Comparison of ENCODE assay signal across 28 cellular contexts in genomic region chr5:73906277-73906676, GRCh38.
"Had no signal": no experiment of that assay in that cellular context is flagged by ENCODE, and none has a peak within 500 bp of the region (broad histone marks: within the 10 kb centered on the region; RNA-seq: fewer than 3 reads in every experiment).

No MANE protein-coding gene starts in this region.

- H3K9ac ChIP-seq: KMS-11, SK-N-SH had no signal

- H3K27me3 ChIP-seq: ascending aorta, MG63, SJSA1 had no signal

- H3K4me3 ChIP-seq: ascending aorta, MG63, SJSA1 had no signal

- DNase-seq: activated CD4-positive, alpha-beta T cell treated with anti-CD3 and anti-CD28 coated beads, Interleukin-2, amount 10 ng/mL, durations not matched to agents 24 days and 14 days; activated CD4-positive, alpha-beta T cell treated with anti-CD3 and anti-CD28 coated beads, Interleukin-2, amount 50 U/mL, for 4 hours; activated CD8-positive, alpha-beta T cell treated with anti-CD3 and anti-CD28 coated beads for 36 hours; activated gamma-delta T cell; activated naive CD4-positive, alpha-beta T cell treated with Interleukin-2 at 50 U/mL for 16 hours; activated naive CD8-positive, alpha-beta T cell treated with anti-CD3 and anti-CD28 coated beads, Interleukin-2, amount 10 ng/mL, durations not matched to agents 7 days and 5 days; activated T-cell treated with anti-CD3 and anti-CD28 coated beads, Interleukin-2, amount 50 U/mL, for 1 hour; activated T-cell treated with anti-CD3 and anti-CD28 coated beads, Interleukin-2, amount 50 U/mL, for 72 hours; amygdala; caudate nucleus; MG63; NCI-H1048; NCI-H1105 treated with DMSO at 0.1 percent for 48 hours; NCI-H1436; NCI-H1694; NCI-H1930; NCI-H2081 treated with DMSO at 0.1 percent for 48 hours; NCI-H510A; NCI-H526; NCI-H748 treated with DMSO at 0.1 percent for 48 hours; NK-92 treated with Interleukin-12 subunit alpha and Interleukin-12 subunit beta, amount 100 ng/mL, for 24 hours; SHP77 treated with DMSO at 0.1 percent for 48 hours; SK-N-SH had no signal

- H3K27ac ChIP-seq: ascending aorta, KMS-11, SJSA1 had no signal

- H3K4me2 ChIP-seq: KMS-11, SK-N-SH had no signal

- H3K4me1 ChIP-seq: ascending aorta had no signal

- H3K9me3 ChIP-seq: ascending aorta, MG63, SJSA1, SK-N-SH had no signal

- ATAC-seq: activated CD8-positive, alpha-beta T cell treated with anti-CD3 and anti-CD28 coated beads for 36 hours; activated T-cell treated with anti-CD3 and anti-CD28 coated beads, Interleukin-2, amount 50 U/mL, for 72 hours; activated T-helper 17 cell treated with anti-CD3 and anti-CD28 coated beads, Interleukin-2, amount 50 U/mL, for 72 hours had no signal

- H3K9me2 ChIP-seq: SK-N-SH had no signal

- FAIRE-seq: TTC549 had no signal
